In the genomic region with DNA sequence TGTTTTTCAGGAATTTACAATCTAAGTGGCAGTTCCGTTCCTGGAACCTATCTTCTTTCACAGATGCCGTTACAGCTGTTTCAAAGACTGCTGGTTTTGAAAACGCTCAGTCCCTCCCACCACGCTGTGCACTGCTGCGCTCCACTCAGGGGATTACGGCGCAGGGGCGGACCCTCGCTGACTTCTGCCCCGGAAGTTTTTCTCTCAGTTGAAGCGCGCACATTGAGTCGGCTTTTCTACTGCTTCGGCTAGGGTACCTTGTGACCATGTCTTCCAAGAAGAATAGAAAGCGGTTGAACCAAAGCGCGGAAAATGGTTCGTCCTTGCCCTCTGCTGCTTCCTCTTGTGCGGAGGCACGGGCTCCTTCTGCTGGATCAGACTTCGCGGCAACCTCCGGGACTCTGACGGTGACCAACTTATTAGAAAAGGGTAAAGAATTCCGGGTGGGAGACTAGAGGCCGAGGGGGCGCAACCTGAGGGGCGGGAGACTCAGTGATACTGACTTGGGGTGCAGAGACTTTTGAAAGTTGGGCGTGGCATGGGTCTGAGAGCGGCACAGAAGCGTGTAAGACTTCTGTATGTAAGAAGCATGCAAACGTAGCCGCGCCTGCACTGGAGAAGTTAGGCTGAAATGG, we compare ENCODE assay signal across 8 cellular contexts. TPM values are rescaled to one million over a fixed set of nuclear protein-coding genes. Genes with fewer than 3 reads are reported as not detected.
DNase-seq lines count a peak whose midpoint lies in the region; ATAC-seq and TF ChIP-seq lines count a peak whose summit lies in the region.

No MANE protein-coding gene starts in this region.

- H3K27me3 Mint-ChIP-seq in immature natural killer cell (ENCODE audit: low read depth in 3 of 3) = peaks cover 0 to 2% (median 0%) of the 10 kb centered on the region in 3 donors

- no peaks in the 10 kb centered on the region for H3K27me3 ChIP-seq in ACC112 (ENCODE audit: insufficient read depth, low read length)

- H2AFZ ChIP-seq in ACC112 (ENCODE audit: low read length, unreplicated experiment) = peak overlapping the region; percentile 97

- TF ChIP-seq CTCF in WI38 (IDR thresholded peaks at IDR 0.05; ENCODE audit: low read depth, low read length) (no peak), cardiac fibroblast (IDR thresholded peaks at IDR 0.05; ENCODE audit: low read depth, low read length) (no peak)

- H3K4me1 Mint-ChIP-seq in immature natural killer cell = peaks cover 5 to 14% of the 10 kb centered on the region in 2 donors

- H3K27ac Mint-ChIP-seq in immature natural killer cell = peak overlapping the region; percentile 90 to 97 (median 93)

- ATAC-seq in GM18870 (IDR thresholded peaks at IDR 0.05; ENCODE audit: unreplicated experiment) (peak; percentile 83), HG03108 (IDR thresholded peaks at IDR 0.05; ENCODE audit: unreplicated experiment) (peak; percentile 98)

- H3K4me3 ChIP-seq in ACC112 (ENCODE audit: low read depth, low read length) (peak overlapping the region; percentile 96), WI38 (ENCODE audit: low read depth, low read length) (peak overlapping the region; percentile 86), cardiac fibroblast (replicated peaks in 1 of 2; ENCODE audit: low read depth in 2 of 2, low read length in 2 of 2) (peak overlapping the region; percentile 82 to 95)

- H3K27ac ChIP-seq in ACC112 (ENCODE audit: low read depth, low read length) = peak overlapping the region; percentile 60

- H3K79me2 ChIP-seq in ACC112 (ENCODE audit: control insufficient read depth, insufficient read depth, low read length, unreplicated experiment) = peaks cover 63% of the 10 kb centered on the region

- H3K36me3 Mint-ChIP-seq in immature natural killer cell = no peaks in the 10 kb centered on the region

- H3K9me3 Mint-ChIP-seq in immature natural killer cell = no peaks in the 10 kb centered on the region

- peaks cover 29% of the 10 kb centered on the region for H3K4me1 ChIP-seq in ACC112 (ENCODE audit: control insufficient read depth, insufficient read depth, low read length, unreplicated experiment)

- no peaks in the 10 kb centered on the region for H3K36me3 ChIP-seq in ACC112 (ENCODE audit: insufficient read depth, low read length)

- DNase-seq in NCI-H2227 (lab: John Stamatoyannopoulos, UW; ENCODE audit: unreplicated experiment) (peak; percentile 85), cardiac fibroblast (ENCODE audit: low read depth in 2 of 2) (peak; percentile 89), immature natural killer cell (peak; percentile 73 to 82 (median 76))
- DNase-seq in stimulated activated CD4-positive, alpha-beta T cell treated with anti-CD3 and anti-CD28 coated beads, Interleukin-12 subunit alpha, Interleukin-12 subunit beta, amount 100 ng/mL, for 4 hours = peak; percentile 80

- peak overlapping the region; percentile 94 to 99 (median 97) for H3K4me3 Mint-ChIP-seq in immature natural killer cell

RNA-seq across cellular contexts. Expression of a gene that starts 0.6 kb away (rescaled TPM):
- 1 to 10 TPM; 1.7 to 3.4 (median 1.9) TPM for polyA plus RNA-seq in immature natural killer cell

Comparison
In these comparisons a context has a peak if more than half of its experiments do, and no peak if none do; other contexts are left out.
1. Peak in every context shown above with its lines: DNase-seq, ATAC-seq, H3K4me3 ChIP-seq and H3K27ac ChIP-seq.